In genomic region chr20:9397928-9398327, GRCh38 we compare ENCODE assay signal across 10 cellular contexts.
DNase-seq lines count a peak whose midpoint lies in the region; ATAC-seq, FAIRE-seq and TF ChIP-seq lines count a peak whose summit lies in the region.
"Had no signal": no experiment of that assay in that cellular context is flagged by ENCODE, and none has a peak within 500 bp of the region (broad histone marks: within the 10 kb centered on the region; RNA-seq: fewer than 3 reads in every experiment).

No MANE protein-coding gene starts in this region.

- H2BK5ac ChIP-seq in H1 (ENCODE audit: low read depth, low read length) = no peak overlapping the region

- peak overlapping the region; percentile 71; the same call in 1 of the 2 replicates for H2AK5ac ChIP-seq in H1 (ENCODE audit: low read depth, low read length)

- no peaks in the 10 kb centered on the region for H3K23me2 ChIP-seq in H1 (ENCODE audit: low read depth, low read length)

- H2BK12ac ChIP-seq in H1 (ENCODE audit: low read depth, low read length) = no peak overlapping the region

- no peak overlapping the region for H3K23ac ChIP-seq in H1 (ENCODE audit: insufficient read length)

- no peak overlapping the region for H3K4ac ChIP-seq in H1 (replicated peaks; ENCODE audit: insufficient read length, low read depth, low read length)

- H3K79me2 ChIP-seq in H1 (ENCODE audit: control insufficient read depth in 1 of 2, insufficient read depth in 2 of 2, low read length in 2 of 2) = no peaks in the 10 kb centered on the region

- H3K18ac ChIP-seq in H1 (ENCODE audit: extremely low read depth, low read length) = no peak overlapping the region; the same call in 1 of the 2 replicates

- CTCF ChIA-PET in GM10248 (lab: Yijun Ruan, JAX) (interaction anchor here (1.6 to 2.0 kb wide), 2 partner anchors 10 to 29 kb away, joined by 4 to 11 read pairs; no protein-coding TSS in a partner anchor), H1 (lab: Charles Lee; ENCODE audit: partially characterized antibody) (interaction anchor here (1.0 to 1.5 kb wide), 3 partner anchors 10 to 39 kb away, joined by 3 to 4 read pairs (median 4); no protein-coding TSS in a partner anchor)

- H3K14ac ChIP-seq in H1 (ENCODE audit: insufficient read length) = no peak overlapping the region

- POLR2A ChIA-PET in GM10248 (lab: Yijun Ruan, JAX) (no interaction called here), H1 (lab: Charles Lee; ENCODE audit: partially characterized antibody) (no interaction called here)

- 95% methylated on average over 8 of the region's 8 CpGs; no CpG with 5 or more reads in 1 of the 2 experiments for WGBS in H1 (ENCODE audit: extremely low coverage in 1 of 2, insufficient coverage in 1 of 2, insufficient read length in 1 of 2, insufficient replicate concordance in 2 of 2, low coverage in 1 of 2, low lambda C conversion rate in 2 of 2, missing lambda C conversion rate in 1 of 2), 2 experiments

- H2BK120ac ChIP-seq in H1 (replicated peaks; ENCODE audit: low read depth, low read length) = no peak overlapping the region

- no peak for TF ChIP-seq RAD21 in H1 (IDR thresholded peaks at IDR 0.05 in 1 of 2, conservative IDR thresholded peaks at IDR 0.05 in 1 of 2; ENCODE audit: low read depth in 2 of 2, low read length in 2 of 2)

- no peak overlapping the region for H2BK20ac ChIP-seq in H1 (ENCODE audit: low read length)

- H3K27ac ChIP-seq in H1 (ENCODE audit: low read depth, low read length) = no peak overlapping the region

- no peak overlapping the region for H2BK15ac ChIP-seq in H1 (ENCODE audit: low read length)

- no peak overlapping the region for H4K5ac ChIP-seq in H1 (ENCODE audit: insufficient read length, low read depth, low read length)

- peak; percentile 94 for ATAC-seq in GM21381 (IDR thresholded peaks at IDR 0.05; ENCODE audit: unreplicated experiment)
- peak; percentile 94 for ATAC-seq in HG03196 (IDR thresholded peaks at IDR 0.05; ENCODE audit: unreplicated experiment)

- no peak overlapping the region for H3K56ac ChIP-seq in H1 (replicated peaks; ENCODE audit: insufficient read length, low read depth, low read length)

- TF ChIP-seq POLR2A in H1 (IDR thresholded peaks at IDR 0.05; ENCODE audit: control extremely low read depth in 1 of 2, low read depth in 2 of 2, low read length in 2 of 2) = no peak

- H2AFZ ChIP-seq in H1 (ENCODE audit: low read length) = no peak overlapping the region

- no peak for TF ChIP-seq EP300 in H1 (IDR thresholded peaks at IDR 0.05; ENCODE audit: borderline replicate concordance in 1 of 2, low read depth in 2 of 2, low read length in 2 of 2)

- no peak for TF ChIP-seq CTCF in GM10248 (IDR thresholded peaks at IDR 0.05; ENCODE audit: control extremely low read depth, extremely low read depth, low read depth, missing control alignments)
- no peak for TF ChIP-seq CTCF in H1 (IDR thresholded peaks at IDR 0.05; ENCODE audit: control extremely low read depth in 1 of 3, insufficient read depth in 1 of 3, low read depth in 1 of 3, low read length in 3 of 3)

- no peak overlapping the region for H4K91ac ChIP-seq in H1 (replicated peaks; ENCODE audit: insufficient read length, low read length)

- H3K4me2 ChIP-seq in H1 (ENCODE audit: insufficient read depth in 1 of 2, low read depth in 2 of 2, low read length in 2 of 2) = no peak overlapping the region

- peaks cover 1 to 11% (median 4%) of the 10 kb centered on the region in 4 experiments; a peak in 5 of 8 replicates for H3K36me3 ChIP-seq in H1 (ENCODE audit: control insufficient read depth in 2 of 4, insufficient read depth in 4 of 4, low read length in 3 of 4)

- H3K4me3 ChIP-seq in H1 (ENCODE audit: extremely low read depth in 1 of 4, insufficient read depth in 2 of 4, low read depth in 3 of 4, low read length in 4 of 4) = no peak overlapping the region

- H3K9me3 ChIP-seq in H1 (ENCODE audit: insufficient read depth in 2 of 2, low read depth in 1 of 2, low read length in 1 of 2) = 0 out of 4 replicates have a peak, but pooled peaks cover 0 to 1% of the 10 kb centered on the region in 2 experiments

- H4K20me1 ChIP-seq in H1 (replicated peaks in 1 of 2; ENCODE audit: control insufficient read depth in 1 of 2, insufficient read depth in 2 of 2, low read length in 2 of 2) = no peaks in the 10 kb centered on the region

- FAIRE-seq in H1 (lab: Jason Lieb, UNC) = no peak

- H3K4me1 ChIP-seq in H1 (replicated peaks in 1 of 4; ENCODE audit: control insufficient read depth in 3 of 4, insufficient read depth in 4 of 4, low read length in 3 of 4) = peaks cover 0 to 5% (median 1%) of the 10 kb centered on the region in 4 experiments; a peak in 5 of 7 replicates

- no peak overlapping the region for H4K8ac ChIP-seq in H1 (ENCODE audit: extremely low read depth, insufficient read depth, low read length)

- H3K79me1 ChIP-seq in H1 (ENCODE audit: low read depth, low read length) = no peaks in the 10 kb centered on the region

- DNase-seq in GM10248 (ENCODE audit: extremely low spot score) (peak; percentile 22), H1 (ENCODE audit: low read depth in 1 of 2, low spot score in 2 of 2) (no peak), HT-29 (ENCODE audit: low spot score) (no peak), NCI-H2029 (lab: John Stamatoyannopoulos, UW) (no peak), 8988T (no peak)
- no peak for DNase-seq in effector CD4-positive, alpha-beta T cell
- DNase-seq: activated naive CD4-positive, alpha-beta T cell treated with anti-CD3 and anti-CD28 coated beads, Interleukin-2, amount 50 U/mL, for 16 hours; CD4-positive, CD25-positive, alpha-beta regulatory T cell had no signal

- H3K27me3 ChIP-seq in H1 (replicated peaks in 1 of 4; ENCODE audit: control insufficient read depth in 3 of 4, extremely low read depth in 1 of 4, insufficient read depth in 3 of 4, low read length in 3 of 4) = no peaks in the 10 kb centered on the region

- H3K9ac ChIP-seq in H1 (replicated peaks in 1 of 4; ENCODE audit: extremely low read depth in 1 of 4, low read depth in 3 of 4, low read length in 3 of 4) = no peak overlapping the region

TF ChIP-seq in H1, 55 proteins besides CTCF, POLR2A, EP300 and RAD21:
- TF ChIP-seq PHF8 (conservative IDR thresholded peaks at IDR 0.05; ENCODE audit: low read depth, low read length) (no peak), POLR2AphosphoS5 (IDR thresholded peaks at IDR 0.05; ENCODE audit: low read depth, low read length) (no peak), KDM1A (IDR thresholded peaks at IDR 0.05; ENCODE audit: borderline replicate concordance, low read length) (no peak), NRF1 (IDR thresholded peaks at IDR 0.05; ENCODE audit: low read depth, low read length) (no peak), POU5F1 (IDR thresholded peaks at IDR 0.05; ENCODE audit: low read depth, low read length) (no peak), SIX5 (IDR thresholded peaks at IDR 0.05; ENCODE audit: low read depth, low read length) (no peak), SUZ12 (IDR thresholded peaks at IDR 0.05; ENCODE audit: low read length) (no peak), RFX5 (IDR thresholded peaks at IDR 0.05; ENCODE audit: borderline replicate concordance, low read depth, low read length) (no peak), CEBPB (IDR thresholded peaks at IDR 0.05; ENCODE audit: low read depth, low read length) (no peak), SP2 (IDR thresholded peaks at IDR 0.05; ENCODE audit: low read length) (no peak), GABPA (IDR thresholded peaks at IDR 0.05; ENCODE audit: borderline replicate concordance, insufficient read depth, low read length) (no peak), JUND (IDR thresholded peaks at IDR 0.05; ENCODE audit: low read length) (no peak), KDM5A (IDR thresholded peaks at IDR 0.05; ENCODE audit: low read length) (no peak), EGR1 (IDR thresholded peaks at IDR 0.05; ENCODE audit: borderline replicate concordance, low read depth, low read length) (no peak), RNF2 (IDR thresholded peaks at IDR 0.05; ENCODE audit: borderline replicate concordance, low read depth, low read length, missing control alignments, poor library complexity, severe bottlenecking) (no peak), SP4 (IDR thresholded peaks at IDR 0.05; ENCODE audit: low read length) (no peak)
